ENCODE assay signal across 24 cellular contexts in the genomic region with DNA sequence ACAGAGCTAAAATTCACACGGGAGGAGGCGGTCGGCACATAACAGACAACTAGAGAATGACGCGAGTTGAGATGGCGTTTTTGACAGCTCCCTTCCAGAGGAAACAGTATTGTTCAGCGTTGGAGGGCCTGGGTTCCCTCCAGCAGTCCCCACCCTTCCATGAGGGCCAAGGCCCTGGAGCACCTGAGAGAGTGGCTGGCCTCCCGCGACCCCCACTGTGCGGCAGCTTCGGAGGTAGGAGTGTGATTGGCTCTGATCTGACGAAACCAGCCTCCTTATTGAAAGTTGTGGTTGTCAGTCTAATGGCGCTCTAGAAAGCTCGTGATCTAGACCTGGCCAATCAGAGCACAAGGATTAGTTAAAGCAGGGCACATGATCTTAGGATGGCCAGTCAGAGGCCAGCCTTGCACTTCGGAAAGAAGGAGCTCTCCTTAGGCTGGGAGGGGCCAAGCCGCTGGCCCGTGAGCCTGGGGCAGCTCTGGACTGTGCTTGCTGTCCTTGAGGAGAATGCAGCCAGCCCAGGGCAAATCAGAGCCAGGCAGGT.
DNase-seq lines count a peak whose midpoint lies in the region; ATAC-seq and TF ChIP-seq lines count a peak whose summit lies in the region.
"Had no signal": no experiment of that assay in that cellular context is flagged by ENCODE, and none has a peak within 500 bp of the region (broad histone marks: within the 10 kb centered on the region; RNA-seq: fewer than 3 reads in every experiment).

No MANE protein-coding gene starts in this region.

- H3K9me3 ChIP-seq in right atrium auricular region: no peaks in the 10 kb centered on the region
- H3K9me3 ChIP-seq: upper lobe of right lung had no signal

- peaks cover 14% of the 10 kb centered on the region for H3K4me1 ChIP-seq in mesendoderm (ENCODE audit: control insufficient read depth, low read depth, low read length)
- H3K4me1 ChIP-seq in right atrium auricular region: no peaks in the 10 kb centered on the region
- H3K4me1 ChIP-seq: parathyroid adenoma, upper lobe of right lung had no signal

- H3K79me1 ChIP-seq in mesendoderm (ENCODE audit: low read length): no peaks in the 10 kb centered on the region

- H3K9ac ChIP-seq in mesendoderm (ENCODE audit: low read length): no peak overlapping the region
- H3K9ac ChIP-seq: parathyroid adenoma had no signal

- no peak overlapping the region for H3K4me3 Mint-ChIP-seq in WTC11
- H3K4me3 Mint-ChIP-seq: activated T-cell treated with anti-CD3 and anti-CD28 coated beads, Interleukin-2, amount 50 U/mL, for 24 hours; central memory CD8-positive, alpha-beta T cell; dendritic cell treated with granulocyte-macrophage colony-stimulating factor and Interleukin-4, amounts not matched to agents 40 ng/mL and 50 ng/mL, for 4 days; natural killer cell treated with Interleukin-12 subunit alpha and Interleukin-12 subunit beta and Interleukin-15 and Interleukin-18, amount 100 ng/mL, for 72 hours; T-helper 17 cell had no signal

- no peak overlapping the region for H3K23ac ChIP-seq in mesendoderm (ENCODE audit: low read length)

- no peak overlapping the region for H4K5ac ChIP-seq in mesendoderm (ENCODE audit: low read length)

- H3K27ac ChIP-seq in mesendoderm (ENCODE audit: low read depth, low read length) (peak overlapping the region; percentile 14), right atrium auricular region (no peak overlapping the region)
- H3K27ac ChIP-seq: HL-60, parathyroid adenoma, SK-N-MC, upper lobe of right lung had no signal

- no peak overlapping the region for H3K4me2 ChIP-seq in mesendoderm (ENCODE audit: low read length)

- H3K4me3 ChIP-seq in mesendoderm (ENCODE audit: low read length) (no peak overlapping the region), right atrium auricular region (no peak overlapping the region)
- H3K4me3 ChIP-seq: GM12878, SK-N-MC, upper lobe of right lung had no signal

- no peaks in the 10 kb centered on the region for H3K27me3 ChIP-seq in mesendoderm (ENCODE audit: insufficient read depth, low read length, poor library complexity)
- no peaks in the 10 kb centered on the region for H3K27me3 ChIP-seq in right atrium auricular region
- H3K27me3 ChIP-seq: upper lobe of right lung had no signal

- peak overlapping the region; percentile 93 for H2BK5ac ChIP-seq in mesendoderm (ENCODE audit: low read length)

- no peak overlapping the region for H2BK15ac ChIP-seq in mesendoderm (replicated peaks; ENCODE audit: low read depth)

- H3K18ac ChIP-seq in mesendoderm (ENCODE audit: low read length): peak overlapping the region; percentile 0

- H3K36me3 Mint-ChIP-seq in WTC11: no peaks in the 10 kb centered on the region
- H3K36me3 Mint-ChIP-seq: natural killer cell treated with Interleukin-12 subunit alpha and Interleukin-12 subunit beta and Interleukin-15 and Interleukin-18, amount 100 ng/mL, for 72 hours had no signal

- TF ChIP-seq CTCF in WTC11 (IDR thresholded peaks at IDR 0.05) (no peak), right atrium auricular region (IDR thresholded peaks at IDR 0.05) (no peak)

- no peak overlapping the region for H2AK5ac ChIP-seq in mesendoderm (ENCODE audit: low read length)

- H3K27ac Mint-ChIP-seq in WTC11: no peak overlapping the region
- H3K27ac Mint-ChIP-seq: activated T-cell treated with anti-CD3 and anti-CD28 coated beads, Interleukin-2, amount 50 U/mL, for 24 hours; dendritic cell treated with granulocyte-macrophage colony-stimulating factor and Interleukin-4, amounts not matched to agents 40 ng/mL and 50 ng/mL, for 4 days; natural killer cell treated with Interleukin-12 subunit alpha and Interleukin-12 subunit beta and Interleukin-15 and Interleukin-18, amount 100 ng/mL, for 72 hours; T-helper 17 cell had no signal

- peaks cover 42% of the 10 kb centered on the region for H3K4me1 Mint-ChIP-seq in WTC11
- H3K4me1 Mint-ChIP-seq: central memory CD8-positive, alpha-beta T cell; T-helper 17 cell had no signal

- H3K36me3 ChIP-seq in mesendoderm (ENCODE audit: control insufficient read depth, insufficient read depth, low read length) (no peaks in the 10 kb centered on the region), right atrium auricular region (no peaks in the 10 kb centered on the region)
- H3K36me3 ChIP-seq: upper lobe of right lung had no signal

- no peaks in the 10 kb centered on the region; the same call in 1 of the 2 replicates for H3K27me3 Mint-ChIP-seq in WTC11 (ENCODE audit: low read depth)
- H3K27me3 Mint-ChIP-seq: activated T-cell treated with anti-CD3 and anti-CD28 coated beads, Interleukin-2, amount 50 U/mL, for 24 hours; central memory CD8-positive, alpha-beta T cell; dendritic cell treated with granulocyte-macrophage colony-stimulating factor and Interleukin-4, amounts not matched to agents 40 ng/mL and 50 ng/mL, for 4 days; natural killer cell treated with Interleukin-12 subunit alpha and Interleukin-12 subunit beta and Interleukin-15 and Interleukin-18, amount 100 ng/mL, for 72 hours; T-helper 17 cell had no signal

- no peak overlapping the region for H4K8ac ChIP-seq in mesendoderm (ENCODE audit: low read depth, low read length)

- no CpG with 5 or more reads among the region's 17 CpGs for WGBS in mesendoderm (ENCODE audit: extremely low coverage, insufficient coverage, low lambda C conversion rate)

- peak; percentile 93 for DNase-seq in DMS153 (lab: John Stamatoyannopoulos, UW)
- peak; percentile 78 for DNase-seq in NCI-H1092 treated with DMSO at 0.1 percent for 48 hours (lab: John Stamatoyannopoulos, UW)
- peak; percentile 19 for DNase-seq in WTC11 (ENCODE audit: low spot score)
- peak; percentile 53 for DNase-seq in mesendoderm
- DNase-seq in stimulated activated CD4-positive, alpha-beta T cell treated with anti-CD3 and anti-CD28 coated beads, Interleukin-4, amount 100 ng/mL, for 1 hour: no peak
- DNase-seq in right atrium auricular region (ENCODE audit: low spot score): no peak
- DNase-seq in MV-4-11 (lab: John Stamatoyannopoulos, UW): no peak
- DNase-seq in superior temporal gyrus (ENCODE audit: extremely low spot score): no peak
- DNase-seq: activated CD4-positive, alpha-beta T cell treated with anti-CD3 and anti-CD28 coated beads for 4 hours; activated T-cell treated with anti-CD3 and anti-CD28 coated beads, Interleukin-2, amount 50 U/mL, for 24 hours; Karpas-422; NCI-H1930; NCI-H226; NCI-H748 treated with DMSO at 0.1 percent for 48 hours; stimulated activated CD4-positive, alpha-beta T cell treated with anti-CD3 and anti-CD28 coated beads, Interleukin-2, amount 100 ng/mL, for 48 hours; T-helper 17 cell; upper lobe of right lung had no signal

- peak; percentile 29 for ATAC-seq in WTC11
- ATAC-seq: GM12878; natural killer cell treated with Interleukin-12 subunit alpha and Interleukin-12 subunit beta and Interleukin-15 and Interleukin-18, amount 100 ng/mL, for 72 hours; T-helper 17 cell had no signal

- H3K56ac ChIP-seq in mesendoderm (ENCODE audit: low read length): no peak overlapping the region

- CTCF ChIA-PET in WTC11 (lab: Charles Lee): interaction anchor here (2.9 kb wide), 1 partner anchor 10 kb away, joined by 8 read pairs; no protein-coding TSS in a partner anchor

- POLR2A ChIA-PET in WTC11 (lab: Charles Lee): no interaction called here

- H3K79me2 ChIP-seq in mesendoderm (ENCODE audit: control insufficient read depth, insufficient read depth, low read length): no peaks in the 10 kb centered on the region
- H3K79me2 ChIP-seq: parathyroid adenoma had no signal

- peaks cover 7% of the 10 kb centered on the region for H3K9me3 Mint-ChIP-seq in WTC11
- H3K9me3 Mint-ChIP-seq: activated T-cell treated with anti-CD3 and anti-CD28 coated beads, Interleukin-2, amount 50 U/mL, for 24 hours had no signal

- H2BK120ac ChIP-seq in mesendoderm (ENCODE audit: low read depth, low read length): no peak overlapping the region

- no peak overlapping the region for H3K4ac ChIP-seq in mesendoderm (ENCODE audit: low read depth, low read length)

TF ChIP-seq in WTC11, 78 proteins besides CTCF, POLR2A, EP300 and RAD21:
- TF ChIP-seq, protein P1, sequence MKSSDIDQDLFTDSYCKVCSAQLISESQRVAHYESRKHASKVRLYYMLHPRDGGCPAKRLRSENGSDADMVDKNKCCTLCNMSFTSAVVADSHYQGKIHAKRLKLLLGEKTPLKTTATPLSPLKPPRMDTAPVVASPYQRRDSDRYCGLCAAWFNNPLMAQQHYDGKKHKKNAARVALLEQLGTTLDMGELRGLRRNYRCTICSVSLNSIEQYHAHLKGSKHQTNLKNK (CRISPR knock-in tag; IDR thresholded peaks at IDR 0.05): no peak
- no peak for TF ChIP-seq ZNF396 (CRISPR knock-in tag; IDR thresholded peaks at IDR 0.05; ENCODE audit: borderline replicate concordance)
- peak; percentile 48; the same call in 1 of the 2 replicates for TF ChIP-seq NFYB (CRISPR knock-in tag; conservative IDR thresholded peaks at IDR 0.05; ENCODE audit: low read depth)
- TF ChIP-seq, protein P2, sequence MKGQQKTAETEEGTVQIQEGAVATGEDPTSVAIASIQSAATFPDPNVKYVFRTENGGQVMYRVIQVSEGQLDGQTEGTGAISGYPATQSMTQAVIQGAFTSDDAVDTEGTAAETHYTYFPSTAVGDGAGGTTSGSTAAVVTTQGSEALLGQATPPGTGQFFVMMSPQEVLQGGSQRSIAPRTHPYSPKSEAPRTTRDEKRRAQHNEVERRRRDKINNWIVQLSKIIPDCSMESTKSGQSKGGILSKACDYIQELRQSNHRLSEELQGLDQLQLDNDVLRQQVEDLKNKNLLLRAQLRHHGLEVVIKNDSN (CRISPR knock-in tag; IDR thresholded peaks at IDR 0.05): peak; percentile 46; the same call in 1 of the 2 replicates
- TF ChIP-seq, protein P3, sequence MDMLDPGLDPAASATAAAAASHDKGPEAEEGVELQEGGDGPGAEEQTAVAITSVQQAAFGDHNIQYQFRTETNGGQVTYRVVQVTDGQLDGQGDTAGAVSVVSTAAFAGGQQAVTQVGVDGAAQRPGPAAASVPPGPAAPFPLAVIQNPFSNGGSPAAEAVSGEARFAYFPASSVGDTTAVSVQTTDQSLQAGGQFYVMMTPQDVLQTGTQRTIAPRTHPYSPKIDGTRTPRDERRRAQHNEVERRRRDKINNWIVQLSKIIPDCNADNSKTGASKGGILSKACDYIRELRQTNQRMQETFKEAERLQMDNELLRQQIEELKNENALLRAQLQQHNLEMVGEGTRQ (CRISPR knock-in tag; IDR thresholded peaks at IDR 0.05): peak; percentile 67
- TF ChIP-seq, protein P4, sequence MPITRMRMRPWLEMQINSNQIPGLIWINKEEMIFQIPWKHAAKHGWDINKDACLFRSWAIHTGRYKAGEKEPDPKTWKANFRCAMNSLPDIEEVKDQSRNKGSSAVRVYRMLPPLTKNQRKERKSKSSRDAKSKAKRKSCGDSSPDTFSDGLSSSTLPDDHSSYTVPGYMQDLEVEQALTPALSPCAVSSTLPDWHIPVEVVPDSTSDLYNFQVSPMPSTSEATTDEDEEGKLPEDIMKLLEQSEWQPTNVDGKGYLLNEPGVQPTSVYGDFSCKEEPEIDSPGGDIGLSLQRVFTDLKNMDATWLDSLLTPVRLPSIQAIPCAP (CRISPR knock-in tag; IDR thresholded peaks at IDR 0.05): no peak

Comparison
In these comparisons a context has a peak if more than half of its experiments do, and no peak if none do; other contexts are left out.
1. DNase-seq: peak in DMS153 (single experiment), NCI-H1092 treated with DMSO at 0.1 percent for 48 hours (single experiment), WTC11 (single experiment) and mesendoderm (single experiment); none in stimulated activated CD4-positive, alpha-beta T cell treated with anti-CD3 and anti-CD28 coated beads, Interleukin-4, amount 100 ng/mL, for 1 hour (single experiment), right atrium auricular region (single experiment), MV-4-11 (single experiment) and superior temporal gyrus (single experiment).